ENCODE assay signal across 9 cellular contexts in genomic region chr19:30696514-30696913, GRCh38.
A peak's percentile ranks its signal among the peaks of the same experiment; 100 is the strongest.
DNase-seq lines count a peak whose midpoint lies in the region; TF ChIP-seq lines count a peak whose summit lies in the region.
"Had no signal": no experiment of that assay in that cellular context is flagged by ENCODE, and none has a peak within 500 bp of the region (broad histone marks: within the 10 kb centered on the region; RNA-seq: fewer than 3 reads in every experiment).

No MANE protein-coding gene starts in this region.

- no peaks in the 10 kb centered on the region for H3K9me3 Mint-ChIP-seq in activated naive CD8-positive, alpha-beta T cell treated with anti-CD3 and anti-CD28 coated beads for 36 hours
- no peaks in the 10 kb centered on the region for H3K9me3 Mint-ChIP-seq in Calu3 (ENCODE audit: low read depth, unreplicated experiment)

- TF ChIP-seq CTCF in AG09309 (IDR thresholded peaks at IDR 0.05; ENCODE audit: control insufficient read depth, insufficient read depth, low read depth, low read length, missing control alignments) = peak; percentile 44
- no peak for TF ChIP-seq CTCF in Calu3 (IDR thresholded peaks at IDR 0.05; ENCODE audit: unreplicated experiment)

- no peak overlapping the region for H3K4me3 Mint-ChIP-seq in activated naive CD8-positive, alpha-beta T cell treated with anti-CD3 and anti-CD28 coated beads for 36 hours
- H3K4me3 Mint-ChIP-seq in Calu3 (ENCODE audit: low read depth, unreplicated experiment) = no peak overlapping the region

- CTCF ChIA-PET in Calu3 (lab: Charles Lee) = no interaction called here

- no peaks in the 10 kb centered on the region for H3K36me3 ChIP-seq in H7 (replicated peaks; ENCODE audit: control insufficient read depth, insufficient read depth, low read length)

- no peaks in the 10 kb centered on the region for H3K27me3 ChIP-seq in H7 (ENCODE audit: control insufficient read depth, insufficient read depth, low read length)

- no TSS peak for BruUV-seq in Calu3 (replicated peaks; lab: Mats Ljungman, UMichigan)

- peaks cover 40% of the 10 kb centered on the region for H3K27me3 Mint-ChIP-seq in activated naive CD8-positive, alpha-beta T cell treated with anti-CD3 and anti-CD28 coated beads for 36 hours
- no peaks in the 10 kb centered on the region for H3K27me3 Mint-ChIP-seq in Calu3 (ENCODE audit: unreplicated experiment)

- H3K4me3 ChIP-seq in AG09309 (ENCODE audit: control insufficient read depth, low read depth, low read length) (no peak overlapping the region), H7 (ENCODE audit: insufficient read depth, low read depth, low read length) (no peak overlapping the region)

- H3K4me1 Mint-ChIP-seq in activated naive CD8-positive, alpha-beta T cell treated with anti-CD3 and anti-CD28 coated beads for 36 hours = peaks cover 1% of the 10 kb centered on the region
- H3K4me1 Mint-ChIP-seq in Calu3 (ENCODE audit: low read depth, unreplicated experiment) = no peaks in the 10 kb centered on the region

- DNase-seq in AG09309 (ENCODE audit: low read depth) (no peak), H7 (peak; percentile 96), islet precursor cell (peak; percentile 89), Calu3 (no peak), NCI-H1092 (lab: John Stamatoyannopoulos, UW) (no peak)
- DNase-seq in activated naive CD8-positive, alpha-beta T cell treated with anti-CD3 and anti-CD28 coated beads for 36 hours = peak; percentile 18
- no peak for DNase-seq in NK-92 treated with Interleukin-12 subunit alpha and Interleukin-12 subunit beta, amount 100 ng/mL, for 24 hours (lab: John Stamatoyannopoulos, UW)
- no peak for DNase-seq in activated CD8-positive, alpha-beta memory T cell treated with anti-CD3 and anti-CD28 coated beads, Interleukin-2, amount 50 U/mL, for 4 hours
- DNase-seq: activated gamma-delta T cell treated with Interleukin-2 at 50 U/mL for 16 hours had no signal

- intact Hi-C loops in Calu3 (cut with micrococcal nuclease; ENCODE audit: unreplicated experiment) = no loop called here

- no peak overlapping the region for H3K27ac Mint-ChIP-seq in activated naive CD8-positive, alpha-beta T cell treated with anti-CD3 and anti-CD28 coated beads for 36 hours
- no peak overlapping the region for H3K27ac Mint-ChIP-seq in Calu3 (ENCODE audit: unreplicated experiment)

- no peaks in the 10 kb centered on the region for H3K36me3 Mint-ChIP-seq in activated naive CD8-positive, alpha-beta T cell treated with anti-CD3 and anti-CD28 coated beads for 36 hours
- H3K36me3 Mint-ChIP-seq in Calu3 (ENCODE audit: insufficient read depth, unreplicated experiment) = no peaks in the 10 kb centered on the region

Comparison
In these comparisons a context has a peak if more than half of its experiments do, and no peak if none do; other contexts are left out.
1. DNase-seq: peak in H7 (single experiment), activated naive CD8-positive, alpha-beta T cell treated with anti-CD3 and anti-CD28 coated beads for 36 hours (single experiment) and islet precursor cell (single experiment); none in AG09309 (single experiment), Calu3 (single experiment), NK-92 treated with Interleukin-12 subunit alpha and Interleukin-12 subunit beta, amount 100 ng/mL, for 24 hours (single experiment), NCI-H1092 (single experiment) and activated CD8-positive, alpha-beta memory T cell treated with anti-CD3 and anti-CD28 coated beads, Interleukin-2, amount 50 U/mL, for 4 hours (single experiment).